9 cellular contexts compared by ENCODE assay signal in genomic region chr1:156571261-156571958, GRCh38. TPM values are rescaled to one million over a fixed set of nuclear protein-coding genes. Genes with fewer than 3 reads are reported as not detected.
DNase-seq lines count a peak whose midpoint lies in the region; ATAC-seq lines count a peak whose summit lies in the region.
"Had no signal": no experiment of that assay in that cellular context is flagged by ENCODE, and none has a peak within 500 bp of the region (broad histone marks: within the 10 kb centered on the region; RNA-seq: fewer than 3 reads in every experiment).

No MANE protein-coding gene starts in this region.

- H3K4me1 ChIP-seq in neuronal stem cell (ENCODE audit: control insufficient read depth in 2 of 2, insufficient read depth in 1 of 2, low read depth in 1 of 2, low read length in 2 of 2): peaks cover 3% of the 10 kb centered on the region in 2 donors

- peaks cover 48% of the 10 kb centered on the region for H3K27me3 Mint-ChIP-seq in central memory CD8-positive, alpha-beta T cell

- no peak overlapping the region for H4K8ac ChIP-seq in neuronal stem cell (ENCODE audit: low read depth, low read length)

- peak overlapping the region; percentile 86 for H2AFZ ChIP-seq in neuronal stem cell (ENCODE audit: low read length)

- no peak overlapping the region for H2BK120ac ChIP-seq in neuronal stem cell (ENCODE audit: low read depth, low read length)

- H3K9me3 ChIP-seq in neuronal stem cell (replicated peaks in 1 of 2; ENCODE audit: control insufficient read depth in 2 of 2, insufficient read depth in 1 of 2, low read depth in 1 of 2, low read length in 2 of 2): no peaks in the 10 kb centered on the region

- H2BK15ac ChIP-seq in neuronal stem cell (ENCODE audit: low read length): no peak overlapping the region

- no peak overlapping the region for H2BK12ac ChIP-seq in neuronal stem cell (ENCODE audit: low read length)

- peak overlapping the region; percentile 3 for H3K4me3 Mint-ChIP-seq in central memory CD8-positive, alpha-beta T cell

- no peak overlapping the region for H4K91ac ChIP-seq in neuronal stem cell (ENCODE audit: low read depth, low read length, poor library complexity)

- H3K4me2 ChIP-seq in neuronal stem cell (ENCODE audit: insufficient read depth, low read length, poor library complexity, severe bottlenecking): peak overlapping the region; percentile 63

- H2AK5ac ChIP-seq in neuronal stem cell (ENCODE audit: low read depth, low read length): no peak overlapping the region

- H3K9me3 Mint-ChIP-seq in central memory CD8-positive, alpha-beta T cell: no peaks in the 10 kb centered on the region

- H3K36me3 Mint-ChIP-seq in central memory CD8-positive, alpha-beta T cell (ENCODE audit: insufficient read depth): no peaks in the 10 kb centered on the region

- peaks cover 10% of the 10 kb centered on the region for H3K4me1 Mint-ChIP-seq in central memory CD8-positive, alpha-beta T cell

- no peak overlapping the region for H3K14ac ChIP-seq in neuronal stem cell (ENCODE audit: low read length)

- no peak overlapping the region for H3K4ac ChIP-seq in neuronal stem cell (ENCODE audit: low read length)

- no peak overlapping the region for H3K18ac ChIP-seq in neuronal stem cell (ENCODE audit: low read length)

- no peak overlapping the region for H3K27ac Mint-ChIP-seq in central memory CD8-positive, alpha-beta T cell (ENCODE audit: low read depth)

- intact Hi-C loops in posterior vena cava (cut with DNase I): no loop called here

- H3K4me3 ChIP-seq in neuronal stem cell (ENCODE audit: low read length in 2 of 2): peak overlapping the region; percentile 74 to 96

- no peak for ATAC-seq in central memory CD8-positive, alpha-beta T cell (replicated peaks; ENCODE audit: extremely low read depth, poor library complexity, severe bottlenecking)
- no peak for ATAC-seq in GM19324 (IDR thresholded peaks at IDR 0.05; ENCODE audit: low FRiP score, unreplicated experiment)
- ATAC-seq in HG03025 (IDR thresholded peaks at IDR 0.05; ENCODE audit: low FRiP score, unreplicated experiment): no peak

- no peak overlapping the region for H2BK5ac ChIP-seq in neuronal stem cell (ENCODE audit: low read length)

- peaks cover 5 to 38% of the 10 kb centered on the region in 2 donors for H3K36me3 ChIP-seq in neuronal stem cell (replicated peaks in 1 of 2; ENCODE audit: control insufficient read depth in 2 of 2, insufficient read depth in 2 of 2, low read length in 2 of 2)

- no peak overlapping the region for H3K23ac ChIP-seq in neuronal stem cell (ENCODE audit: low read depth, low read length, poor library complexity)

- no CpG with 5 or more reads among the region's 4 CpGs for WGBS in neuronal stem cell (ENCODE audit: extremely low coverage in 2 of 2, insufficient read length in 2 of 2, insufficient replicate concordance in 1 of 2), 2 donors

- H3K27me3 ChIP-seq in neuronal stem cell (ENCODE audit: control insufficient read depth in 3 of 3, insufficient read depth in 3 of 3, low read depth in 1 of 3, low read length in 3 of 3): peaks cover 0 to 26% (median 0%) of the 10 kb centered on the region in 3 experiments

- no peak overlapping the region for H3K27ac ChIP-seq in neuronal stem cell (replicated peaks; ENCODE audit: low read length)

- no peak overlapping the region for H3K9ac ChIP-seq in neuronal stem cell (ENCODE audit: low read depth, low read length, poor library complexity)

- peaks cover 2% of the 10 kb centered on the region for H3K79me1 ChIP-seq in neuronal stem cell (ENCODE audit: low read depth, low read length)

- DNase-seq in GM03348 (ENCODE audit: low spot score) (peak; percentile 85), MV-4-11 (lab: John Stamatoyannopoulos, UW) (peak; percentile 81), neuronal stem cell (ENCODE audit: low spot score) (no peak), posterior vena cava (ENCODE audit: low spot score) (no peak), C1 segment of cervical spinal cord (lab: John Stamatoyannopoulos, UW) (no peak)
- no peak for DNase-seq in central memory CD8-positive, alpha-beta T cell (ENCODE audit: low spot score in 2 of 2)

RNA-seq across cellular contexts. Expression of gene IQGAP3, which starts 1.0 kb away (rescaled TPM):
- 13.1 TPM for polyA plus RNA-seq in neuronal stem cell (2013, experiment 1 of 2)
- polyA plus RNA-seq in neuronal stem cell (2013, experiment 2 of 2): 12.7 TPM
- total RNA-seq in posterior vena cava: under 1 TPM; 0.43 to 0.79 TPM

RNA-seq across cellular contexts. Expression of gene TTC24, which starts 8.1 kb away (rescaled TPM):
- not detected for polyA plus RNA-seq in neuronal stem cell (2013, experiment 1 of 2)
- not detected for polyA plus RNA-seq in neuronal stem cell (2013, experiment 2 of 2)
- not detected for total RNA-seq in posterior vena cava
- total RNA-seq: urinary bladder had no signal

RNA-seq across cellular contexts. Expression of gene NAXE, which starts 20.2 kb away (rescaled TPM):
- polyA plus RNA-seq in neuronal stem cell (2013, experiment 1 of 2): 46.7 TPM
- 47.1 TPM for polyA plus RNA-seq in neuronal stem cell (2013, experiment 2 of 2)
- 10 to 100 TPM; 62.5 to 82.1 TPM for total RNA-seq in posterior vena cava

RNA-seq across cellular contexts. Expression of gene GPATCH4, which starts 29.9 kb away (rescaled TPM):
- polyA plus RNA-seq in neuronal stem cell (2013, experiment 1 of 2): 17.6 TPM
- 17.2 TPM for polyA plus RNA-seq in neuronal stem cell (2013, experiment 2 of 2)
- total RNA-seq in posterior vena cava: 10 to 100 TPM; 28.3 to 37.7 TPM

RNA-seq across cellular contexts. Expression of gene HAPLN2, which starts 47.8 kb away (rescaled TPM):
- 1.8 TPM for polyA plus RNA-seq in neuronal stem cell (2013, experiment 1 of 2)
- polyA plus RNA-seq in neuronal stem cell (2013, experiment 2 of 2): 1.7 TPM
- total RNA-seq in posterior vena cava: 1 to 10 TPM; 4.4 to 8.7 TPM
- total RNA-seq: urinary bladder had no signal

Comparison
In these comparisons a context has a peak if more than half of its experiments do, and no peak if none do; other contexts are left out.
1. DNase-seq: peak in GM03348 (single experiment) and MV-4-11 (single experiment); none in central memory CD8-positive, alpha-beta T cell (0 of 2), neuronal stem cell (single experiment), posterior vena cava (single experiment) and C1 segment of cervical spinal cord (0 of 14).